In the genomic region with DNA sequence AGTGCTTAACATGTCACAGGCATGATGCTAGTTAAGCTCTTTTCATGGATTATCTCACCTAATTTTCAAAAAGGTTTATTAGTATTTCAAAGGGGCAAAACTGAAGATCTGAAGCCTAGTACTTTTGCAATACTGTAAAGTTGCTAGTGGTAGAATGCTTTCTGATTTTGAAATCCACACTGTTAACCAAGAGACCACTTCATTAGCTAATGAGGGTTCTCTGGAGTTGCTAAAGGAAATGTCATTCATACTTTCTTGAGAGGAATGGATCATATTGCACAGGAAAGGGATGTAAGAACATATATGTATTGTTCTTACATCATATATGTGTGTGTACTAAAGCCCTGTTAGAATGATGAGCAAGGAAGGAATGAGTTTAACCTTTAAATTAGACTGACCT, we compare ENCODE assay signal across 18 cellular contexts.
"Had no signal": no experiment of that assay in that cellular context is flagged by ENCODE, and none has a peak within 500 bp of the region (broad histone marks: within the 10 kb centered on the region; RNA-seq: fewer than 3 reads in every experiment).

No MANE protein-coding gene starts in this region.

- H3K27ac Mint-ChIP-seq: activated CD4-positive, alpha-beta memory T cell treated with anti-CD3 and anti-CD28 coated beads, Interleukin-2, amount 10 ng/mL, durations not matched to agents 7 days and 5 days; activated CD4-positive, alpha-beta T cell treated with anti-CD3 and anti-CD28 coated beads for 36 hours; activated naive CD4-positive, alpha-beta T cell treated with anti-CD3 and anti-CD28 coated beads for 36 hours; activated naive CD8-positive, alpha-beta T cell; activated T-helper 17 cell treated with anti-CD3 and anti-CD28 coated beads, Interleukin-2, amount 50 U/mL, for 72 hours had no signal

- DNase-seq: activated CD4-positive, alpha-beta memory T cell treated with anti-CD3 and anti-CD28 coated beads, Interleukin-2, amount 10 ng/mL, durations not matched to agents 7 days and 5 days; activated CD4-positive, alpha-beta T cell treated with anti-CD3 and anti-CD28 coated beads for 36 hours; activated CD4-positive, alpha-beta T cell treated with anti-CD3 and anti-CD28 coated beads, Interleukin-2, amount 50 U/mL, for 1 hour; activated CD4-positive, CD25-positive, alpha-beta regulatory T cell; activated gamma-delta T cell; activated naive CD4-positive, alpha-beta T cell treated with anti-CD3 and anti-CD28 coated beads for 36 hours; activated T-cell treated with anti-CD3 and anti-CD28 coated beads for 4 hours; activated T-cell treated with anti-CD3 and anti-CD28 coated beads, Interleukin-2, amount 50 U/mL, for 48 hours; cerebellar nuclear complex; KG1; NCI-H1092; NCI-H1417; NCI-H1930; NCI-H2107; NCI-H510A treated with DMSO at 0.1 percent for 48 hours; T-helper 1 cell had no signal

- H3K9me3 Mint-ChIP-seq: activated CD4-positive, alpha-beta memory T cell treated with anti-CD3 and anti-CD28 coated beads, Interleukin-2, amount 10 ng/mL, durations not matched to agents 7 days and 5 days; activated naive CD4-positive, alpha-beta T cell treated with anti-CD3 and anti-CD28 coated beads for 36 hours; activated T-helper 17 cell treated with anti-CD3 and anti-CD28 coated beads, Interleukin-2, amount 50 U/mL, for 72 hours had no signal

- H3K4me1 Mint-ChIP-seq: activated CD4-positive, alpha-beta memory T cell treated with anti-CD3 and anti-CD28 coated beads, Interleukin-2, amount 10 ng/mL, durations not matched to agents 7 days and 5 days had no signal

- H3K27me3 Mint-ChIP-seq: activated CD4-positive, alpha-beta memory T cell treated with anti-CD3 and anti-CD28 coated beads, Interleukin-2, amount 10 ng/mL, durations not matched to agents 7 days and 5 days; activated CD4-positive, alpha-beta T cell treated with anti-CD3 and anti-CD28 coated beads for 36 hours; activated naive CD8-positive, alpha-beta T cell; activated T-helper 17 cell treated with anti-CD3 and anti-CD28 coated beads, Interleukin-2, amount 50 U/mL, for 72 hours had no signal

- H3K36me3 Mint-ChIP-seq: activated naive CD8-positive, alpha-beta T cell had no signal

- ATAC-seq: activated CD4-positive, alpha-beta T cell treated with anti-CD3 and anti-CD28 coated beads for 36 hours; activated T-helper 17 cell treated with anti-CD3 and anti-CD28 coated beads, Interleukin-2, amount 50 U/mL, for 72 hours had no signal

- H3K4me3 Mint-ChIP-seq: activated CD4-positive, alpha-beta memory T cell treated with anti-CD3 and anti-CD28 coated beads, Interleukin-2, amount 10 ng/mL, durations not matched to agents 7 days and 5 days; activated CD4-positive, alpha-beta T cell treated with anti-CD3 and anti-CD28 coated beads for 36 hours; activated naive CD4-positive, alpha-beta T cell treated with anti-CD3 and anti-CD28 coated beads for 36 hours; activated naive CD8-positive, alpha-beta T cell; activated T-helper 17 cell treated with anti-CD3 and anti-CD28 coated beads, Interleukin-2, amount 50 U/mL, for 72 hours had no signal
